In genomic region chr17:32673964-32674363, GRCh38 we compare ENCODE assay signal across 14 cellular contexts.
"Had no signal": no experiment of that assay in that cellular context is flagged by ENCODE, and none has a peak within 500 bp of the region (broad histone marks: within the 10 kb centered on the region; RNA-seq: fewer than 3 reads in every experiment).

No MANE protein-coding gene starts in this region.

- H3K36me3 ChIP-seq: gastrocnemius medialis, heart right ventricle, pancreas had no signal

- DNase-seq: activated CD4-positive, alpha-beta T cell treated with anti-CD3 and anti-CD28 coated beads, Interleukin-2, amount 50 U/mL, for 1 hour; activated naive CD4-positive, alpha-beta T cell; cortex of kidney; effector memory CD4-positive, alpha-beta T cell; gastrocnemius medialis; heart right ventricle; naive thymus-derived CD4-positive, alpha-beta T cell; pancreas; stimulated activated CD4-positive, alpha-beta T cell treated with anti-CD3 and anti-CD28 coated beads, Interleukin-2, amount 100 ng/mL, for 48 hours; stimulated activated naive B cell treated with anti-CD40 and anti-IgM and Interleukin-4, amounts not matched to agents 10 μg/mL and 1 μg/mL and 100 μg/mL, for 72 hours; SW 1271 had no signal

- H3K9me3 ChIP-seq: gastrocnemius medialis, pancreas had no signal

- H3K4me3 Mint-ChIP-seq: naive thymus-derived CD4-positive, alpha-beta T cell; stimulated activated naive B cell treated with anti-CD40 and anti-IgM and Interleukin-4, amounts not matched to agents 10 μg/mL and 1 μg/mL and 100 μg/mL, for 72 hours had no signal

- H3K4me1 ChIP-seq: gastrocnemius medialis had no signal

- H3K27me3 Mint-ChIP-seq: stimulated activated naive B cell treated with anti-CD40 and anti-IgM and Interleukin-4, amounts not matched to agents 10 μg/mL and 1 μg/mL and 100 μg/mL, for 72 hours had no signal

- H3K27ac ChIP-seq: epithelial cell of prostate, gastrocnemius medialis, heart right ventricle, pancreas, tibial nerve had no signal

- ATAC-seq: gastrocnemius medialis; heart right ventricle; naive thymus-derived CD4-positive, alpha-beta T cell; pancreas; stimulated activated naive B cell treated with anti-CD40 and anti-IgM and Interleukin-4, amounts not matched to agents 10 μg/mL and 1 μg/mL and 100 μg/mL, for 72 hours had no signal

- H3K27ac Mint-ChIP-seq: naive thymus-derived CD4-positive, alpha-beta T cell; stimulated activated naive B cell treated with anti-CD40 and anti-IgM and Interleukin-4, amounts not matched to agents 10 μg/mL and 1 μg/mL and 100 μg/mL, for 72 hours had no signal

- H3K4me1 Mint-ChIP-seq: naive thymus-derived CD4-positive, alpha-beta T cell; stimulated activated naive B cell treated with anti-CD40 and anti-IgM and Interleukin-4, amounts not matched to agents 10 μg/mL and 1 μg/mL and 100 μg/mL, for 72 hours had no signal

- H3K27me3 ChIP-seq: gastrocnemius medialis, heart right ventricle, pancreas, tibial nerve had no signal

- H3K4me3 ChIP-seq: gastrocnemius medialis, heart right ventricle, lung, pancreas, tibial nerve had no signal
